27 cellular contexts compared by ENCODE assay signal in genomic region chr19:8532170-8532569, GRCh38. TPM values are rescaled to one million over a fixed set of nuclear protein-coding genes. Genes with fewer than 3 reads are reported as not detected.
A peak's percentile ranks its signal among the peaks of the same experiment; 100 is the strongest.
DNase-seq lines count a peak whose midpoint lies in the region; ATAC-seq, FAIRE-seq and TF ChIP-seq lines count a peak whose summit lies in the region.
"Had no signal": no experiment of that assay in that cellular context is flagged by ENCODE, and none has a peak within 500 bp of the region (broad histone marks: within the 10 kb centered on the region; RNA-seq: fewer than 3 reads in every experiment).

No MANE protein-coding gene starts in this region.

- CTCF ChIA-PET in activated CD4-positive, alpha-beta T cell treated with anti-CD3 and anti-CD28 coated beads, Interleukin-2, amount 10 ng/mL, durations not matched to agents 7 days and 5 days (lab: Charles Lee), result interaction anchor here (0.6 kb wide), 1 partner anchor 340 kb away, joined by 3 read pairs; no protein-coding TSS in a partner anchor
- CTCF ChIA-PET in activated B cell treated with CpG ODN at 0.5 μM for 24 hours (lab: Charles Lee), result no interaction called here

- H3K9me3 ChIP-seq in MG63, result no peaks in the 10 kb centered on the region
- H3K9me3 ChIP-seq: HAP-1, SJSA1 had no signal

- H3K4me1 Mint-ChIP-seq in activated CD4-positive, alpha-beta T cell treated with anti-CD3 and anti-CD28 coated beads, Interleukin-2, amount 10 ng/mL, durations not matched to agents 7 days and 5 days, result no peaks in the 10 kb centered on the region
- H3K4me1 Mint-ChIP-seq in activated B cell treated with CpG ODN at 0.5 μM for 24 hours (no peaks in the 10 kb centered on the region), natural killer cell (peaks cover 17 to 24% of the 10 kb centered on the region in 2 donors)
- peaks cover 10% of the 10 kb centered on the region for H3K4me1 Mint-ChIP-seq in stimulated activated effector memory CD8-positive, alpha-beta T cell treated with anti-CD3 and anti-CD28 coated beads, Interleukin-12 subunit alpha, Interleukin-12 subunit beta, amount 100 ng/mL, for 72 hours

- TF ChIP-seq CTCF in activated B cell treated with CpG ODN at 0.5 μM for 24 hours (IDR thresholded peaks at IDR 0.05) (no peak), natural killer cell (IDR thresholded peaks at IDR 0.05) (no peak)

- peak overlapping the region; percentile 9 for H3K27ac Mint-ChIP-seq in activated CD4-positive, alpha-beta T cell treated with anti-CD3 and anti-CD28 coated beads, Interleukin-2, amount 10 ng/mL, durations not matched to agents 7 days and 5 days
- H3K27ac Mint-ChIP-seq in activated B cell treated with CpG ODN at 0.5 μM for 24 hours (peak overlapping the region; percentile 31), natural killer cell (peak overlapping the region; percentile 9 to 62)
- H3K27ac Mint-ChIP-seq in stimulated activated effector memory CD8-positive, alpha-beta T cell treated with anti-CD3 and anti-CD28 coated beads, Interleukin-12 subunit alpha, Interleukin-12 subunit beta, amount 100 ng/mL, for 72 hours, result peak overlapping the region; percentile 70
- H3K27ac Mint-ChIP-seq: GM23338 had no signal

- no peak overlapping the region for H3K4me3 ChIP-seq in MG63
- H3K4me3 ChIP-seq: GM23338, HAP-1, SJSA1 had no signal

- H3K27me3 ChIP-seq in MG63, result peaks cover 67% of the 10 kb centered on the region
- H3K27me3 ChIP-seq: SJSA1 had no signal

- ATAC-seq in activated B cell treated with CpG ODN at 0.5 μM for 24 hours (ENCODE audit: low read depth), result no peak
- ATAC-seq in natural killer cell, result no peak
- ATAC-seq in stimulated activated effector memory CD8-positive, alpha-beta T cell treated with anti-CD3 and anti-CD28 coated beads, Interleukin-12 subunit alpha, Interleukin-12 subunit beta, amount 100 ng/mL, for 72 hours, result no peak
- ATAC-seq: GM23338, Right ventricle myocardium inferior had no signal

- H3K4me3 Mint-ChIP-seq in activated CD4-positive, alpha-beta T cell treated with anti-CD3 and anti-CD28 coated beads, Interleukin-2, amount 10 ng/mL, durations not matched to agents 7 days and 5 days, result no peak overlapping the region
- H3K4me3 Mint-ChIP-seq in activated B cell treated with CpG ODN at 0.5 μM for 24 hours (no peak overlapping the region), natural killer cell (no peak overlapping the region)
- no peak overlapping the region for H3K4me3 Mint-ChIP-seq in stimulated activated effector memory CD8-positive, alpha-beta T cell treated with anti-CD3 and anti-CD28 coated beads, Interleukin-12 subunit alpha, Interleukin-12 subunit beta, amount 100 ng/mL, for 72 hours
- H3K4me3 Mint-ChIP-seq: CD8-positive, alpha-beta memory T cell; GM23338 had no signal

- H3K36me3 Mint-ChIP-seq in activated CD4-positive, alpha-beta T cell treated with anti-CD3 and anti-CD28 coated beads, Interleukin-2, amount 10 ng/mL, durations not matched to agents 7 days and 5 days (ENCODE audit: low read depth), result peaks cover 70% of the 10 kb centered on the region
- peaks cover 60% of the 10 kb centered on the region for H3K36me3 Mint-ChIP-seq in activated B cell treated with CpG ODN at 0.5 μM for 24 hours (ENCODE audit: low read depth)
- peaks cover 29% of the 10 kb centered on the region for H3K36me3 Mint-ChIP-seq in natural killer cell
- no peaks in the 10 kb centered on the region for H3K36me3 Mint-ChIP-seq in stimulated activated effector memory CD8-positive, alpha-beta T cell treated with anti-CD3 and anti-CD28 coated beads, Interleukin-12 subunit alpha, Interleukin-12 subunit beta, amount 100 ng/mL, for 72 hours

- POLR2A ChIA-PET in activated CD4-positive, alpha-beta T cell treated with anti-CD3 and anti-CD28 coated beads, Interleukin-2, amount 10 ng/mL, durations not matched to agents 7 days and 5 days (lab: Charles Lee), result no interaction called here
- POLR2A ChIA-PET in activated B cell treated with CpG ODN at 0.5 μM for 24 hours (lab: Charles Lee), result interaction anchor here (0.6 kb wide), 1 partner anchor 129 kb away, joined by 3 read pairs; no protein-coding TSS in a partner anchor

- FAIRE-seq in RCC 7860 (lab: Jason Lieb, UNC), result no peak
- FAIRE-seq: D721Med, HTR-8/SVneo had no signal

- H3K36me3 ChIP-seq in MG63, result no peaks in the 10 kb centered on the region
- H3K36me3 ChIP-seq: HAP-1, SJSA1 had no signal

- no peak for DNase-seq in activated CD4-positive, alpha-beta T cell treated with anti-CD3 and anti-CD28 coated beads, Interleukin-2, amount 10 ng/mL, durations not matched to agents 7 days and 5 days
- DNase-seq in activated CD4-positive, alpha-beta T cell treated with anti-CD3 and anti-CD28 coated beads for 1 hour, result no peak
- DNase-seq in activated B cell treated with CpG ODN at 0.5 μM for 24 hours (no peak), natural killer cell (no peak), MG63 (no peak), NCI-H187 (lab: John Stamatoyannopoulos, UW) (no peak), RCC 7860 (ENCODE audit: low spot score) (no peak)
- no peak for DNase-seq in stimulated activated effector memory CD8-positive, alpha-beta T cell treated with anti-CD3 and anti-CD28 coated beads, Interleukin-12 subunit alpha, Interleukin-12 subunit beta, amount 100 ng/mL, for 72 hours (ENCODE audit: low spot score in 2 of 2)
- DNase-seq: C1 segment of cervical spinal cord; CD8-positive, alpha-beta memory T cell; DMS53; EL; GF-D8; IMR-90; NCI-H1105; NCI-H146; NCI-H2081; NCI-H2171; NCI-H345; NCI-H524; OCI-M1 had no signal

- intact Hi-C loops in activated B cell treated with CpG ODN at 0.5 μM for 24 hours (cut with micrococcal nuclease), result no loop called here
- intact Hi-C loops in natural killer cell (cut with micrococcal nuclease), result no loop called here

- H3K27me3 Mint-ChIP-seq in activated CD4-positive, alpha-beta T cell treated with anti-CD3 and anti-CD28 coated beads, Interleukin-2, amount 10 ng/mL, durations not matched to agents 7 days and 5 days, result no peaks in the 10 kb centered on the region
- H3K27me3 Mint-ChIP-seq in activated B cell treated with CpG ODN at 0.5 μM for 24 hours (no peaks in the 10 kb centered on the region), natural killer cell (ENCODE audit: low read depth in 2 of 2) (no peaks in the 10 kb centered on the region)

- no peaks in the 10 kb centered on the region for H3K9me3 Mint-ChIP-seq in activated CD4-positive, alpha-beta T cell treated with anti-CD3 and anti-CD28 coated beads, Interleukin-2, amount 10 ng/mL, durations not matched to agents 7 days and 5 days
- H3K9me3 Mint-ChIP-seq in activated B cell treated with CpG ODN at 0.5 μM for 24 hours (no peaks in the 10 kb centered on the region), natural killer cell (no peaks in the 10 kb centered on the region)
- H3K9me3 Mint-ChIP-seq in stimulated activated effector memory CD8-positive, alpha-beta T cell treated with anti-CD3 and anti-CD28 coated beads, Interleukin-12 subunit alpha, Interleukin-12 subunit beta, amount 100 ng/mL, for 72 hours, result no peaks in the 10 kb centered on the region
- H3K9me3 Mint-ChIP-seq: CD8-positive, alpha-beta memory T cell; GM23338 had no signal

RNA-seq across cellular contexts. Expression of gene ZNF414, which starts 18.2 kb away (rescaled TPM):
- total RNA-seq in activated CD4-positive, alpha-beta T cell treated with anti-CD3 and anti-CD28 coated beads, Interleukin-2, amount 10 ng/mL, durations not matched to agents 7 days and 5 days, result 10 to 100 TPM; 46.8 to 47.3 TPM
- total RNA-seq in activated B cell treated with CpG ODN at 0.5 μM for 24 hours (28.6 and 32.8 TPM in 2 replicates), natural killer cell (10 to 100 TPM; 42.1 to 46.4 (median 42.3) TPM)
- 0.86 and 2.0 TPM in 2 replicates for total RNA-seq in MG63 (2014; rRNA removed; shearing (Covaris generic); ENCODE audit: low replicate concordance)

RNA-seq across cellular contexts. Expression of gene PRAM1, which starts 29.7 kb away (rescaled TPM):
- 1 to 10 TPM; 3.8 to 6.7 TPM for total RNA-seq in activated CD4-positive, alpha-beta T cell treated with anti-CD3 and anti-CD28 coated beads, Interleukin-2, amount 10 ng/mL, durations not matched to agents 7 days and 5 days
- total RNA-seq in activated B cell treated with CpG ODN at 0.5 μM for 24 hours, result 0.29 and 0.49 TPM in 2 replicates
- 10 to 100 TPM in 1 of 3 donors, 1 to 10 TPM in 2; 7.7 to 17.5 (median 9.0) TPM for total RNA-seq in natural killer cell
- not detected in 2 replicates for total RNA-seq in MG63 (2014; rRNA removed; shearing (Covaris generic); ENCODE audit: low replicate concordance)
- total RNA-seq: IMR-90, SJSA1 had no signal

RNA-seq across cellular contexts. Expression of gene MYO1F, which starts 45.1 kb away (rescaled TPM):
- total RNA-seq in activated CD4-positive, alpha-beta T cell treated with anti-CD3 and anti-CD28 coated beads, Interleukin-2, amount 10 ng/mL, durations not matched to agents 7 days and 5 days, result 100 to 1,000 TPM; 359 to 366 TPM
- total RNA-seq in activated B cell treated with CpG ODN at 0.5 μM for 24 hours (57.4 and 63.8 TPM in 2 replicates), natural killer cell (1,000 to 10,000 TPM in 2 of 3 donors, 100 to 1,000 TPM in 1; 971 to 1,223 (median 1,014) TPM)
- not detected in 2 replicates for total RNA-seq in MG63 (2014; rRNA removed; shearing (Covaris generic); ENCODE audit: low replicate concordance)

Comparison
In these comparisons a context has a peak if more than half of its experiments do, and no peak if none do; other contexts are left out.
1. H3K27ac Mint-ChIP-seq: peak in every context shown above with its lines; median percentile 70 in stimulated activated effector memory CD8-positive, alpha-beta T cell treated with anti-CD3 and anti-CD28 coated beads, Interleukin-12 subunit alpha, Interleukin-12 subunit beta, amount 100 ng/mL, for 72 hours; 36 in natural killer cell; 31 in activated B cell treated with CpG ODN at 0.5 μM for 24 hours; 9 in activated CD4-positive, alpha-beta T cell treated with anti-CD3 and anti-CD28 coated beads, Interleukin-2, amount 10 ng/mL, durations not matched to agents 7 days and 5 days.
2. RNA of gene MYO1F, which starts 45.1 kb away (total RNA-seq): 971 to 1,223 TPM in natural killer cell, 359 to 366 TPM in activated CD4-positive, alpha-beta T cell treated with anti-CD3 and anti-CD28 coated beads, Interleukin-2, amount 10 ng/mL, durations not matched to agents 7 days and 5 days and 57.4 to 63.8 TPM in activated B cell treated with CpG ODN at 0.5 μM for 24 hours; not detected in MG63; every median in the first group is over 10 times any median in the second.